In genomic region chr11:106442032-106442431, GRCh38 we compare ENCODE assay signal across 20 cellular contexts.
"Had no signal": no experiment of that assay in that cellular context is flagged by ENCODE, and none has a peak within 500 bp of the region (broad histone marks: within the 10 kb centered on the region; RNA-seq: fewer than 3 reads in every experiment).

No MANE protein-coding gene starts in this region.

- H3K36me3 ChIP-seq: MG63 had no signal

- DNase-seq: Karpas-422, KG1, MG63, NCI-H1092, NCI-H1105 treated with DMSO at 0.1 percent for 48 hours, NCI-H1417 treated with DMSO at 0.1 percent for 48 hours, NCI-H146, NCI-H1694 treated with DMSO at 0.1 percent for 48 hours, NCI-H1930, NCI-H2081, NCI-H2107, NCI-H2227 treated with DMSO at 0.1 percent for 48 hours, NCI-H524, NCI-H69, NCI-H774, SHP77, SK-N-SH, T-helper 1 cell had no signal

- H3K4me3 ChIP-seq: MG63 had no signal

- H3K9me3 ChIP-seq: MG63, SK-N-SH had no signal

- H3K27ac ChIP-seq: RWPE1 had no signal

- H3K9ac ChIP-seq: SK-N-SH had no signal

- H3K4me2 ChIP-seq: SK-N-SH had no signal

- H3K27me3 ChIP-seq: MG63 had no signal

- H3K9me2 ChIP-seq: SK-N-SH had no signal

- ATAC-seq: Panc1 had no signal
